ENCODE assay signal across 2 cellular contexts in genomic region chr6:53752440-53752839, GRCh38.
TF ChIP-seq lines count a peak whose summit lies in the region.

No MANE protein-coding gene starts in this region.

TF ChIP-seq in IMR-90, 13 proteins besides CTCF, POLR2A, EP300 and RAD21:
- no peak for TF ChIP-seq RFX5 (IDR thresholded peaks at IDR 0.05; ENCODE audit: low read depth, low read length)
- TF ChIP-seq NFE2L2 (IDR thresholded peaks at IDR 0.05; ENCODE audit: low read depth, low read length) = no peak
- no peak for TF ChIP-seq FOS (IDR thresholded peaks at IDR 0.05; ENCODE audit: low read depth, low read length)
- no peak for TF ChIP-seq ELK1 (IDR thresholded peaks at IDR 0.05; ENCODE audit: borderline replicate concordance, low read depth, low read length)
- no peak for TF ChIP-seq RCOR1 (IDR thresholded peaks at IDR 0.05; ENCODE audit: insufficient replicate concordance, low read length)
- TF ChIP-seq BHLHE40 (IDR thresholded peaks at IDR 0.05; ENCODE audit: low read depth, low read length) = no peak
- no peak for TF ChIP-seq MXI1 (IDR thresholded peaks at IDR 0.05; ENCODE audit: borderline replicate concordance, low read depth, low read length)
- no peak for TF ChIP-seq MAZ (IDR thresholded peaks at IDR 0.05; ENCODE audit: borderline replicate concordance, low read depth, low read length)
- no peak for TF ChIP-seq CHD1 (IDR thresholded peaks at IDR 0.05; ENCODE audit: low read depth, low read length)
- no peak for TF ChIP-seq MAFK (IDR thresholded peaks at IDR 0.05; ENCODE audit: low read depth, low read length)
- no peak for TF ChIP-seq SMC3 (IDR thresholded peaks at IDR 0.05; ENCODE audit: low read depth, low read length)
- TF ChIP-seq CEBPB (IDR thresholded peaks at IDR 0.05; ENCODE audit: low read depth, low read length) = no peak
- TF ChIP-seq USF2 (IDR thresholded peaks at IDR 0.05; ENCODE audit: low read depth, low read length) = no peak

TF ChIP-seq in H1, 55 proteins besides CTCF, POLR2A, EP300 and RAD21:
- no peak for TF ChIP-seq EGR1 (IDR thresholded peaks at IDR 0.05; ENCODE audit: borderline replicate concordance, low read depth, low read length)
- no peak for TF ChIP-seq BACH1 (IDR thresholded peaks at IDR 0.05; ENCODE audit: low read length)
- TF ChIP-seq ATF3 (IDR thresholded peaks at IDR 0.05; ENCODE audit: insufficient read depth, low read depth, low read length) = no peak
- no peak for TF ChIP-seq USF2 (IDR thresholded peaks at IDR 0.05; ENCODE audit: low read length)
- no peak for TF ChIP-seq CHD2 (IDR thresholded peaks at IDR 0.05; ENCODE audit: low read length)
- TF ChIP-seq TBP (IDR thresholded peaks at IDR 0.05; ENCODE audit: low read depth, low read length) = no peak
- TF ChIP-seq SP4 (IDR thresholded peaks at IDR 0.05; ENCODE audit: low read length) = no peak
- TF ChIP-seq SUZ12 (IDR thresholded peaks at IDR 0.05; ENCODE audit: low read length) = no peak
